Comparison of ENCODE assay signal across 8 cellular contexts in the genomic region with DNA sequence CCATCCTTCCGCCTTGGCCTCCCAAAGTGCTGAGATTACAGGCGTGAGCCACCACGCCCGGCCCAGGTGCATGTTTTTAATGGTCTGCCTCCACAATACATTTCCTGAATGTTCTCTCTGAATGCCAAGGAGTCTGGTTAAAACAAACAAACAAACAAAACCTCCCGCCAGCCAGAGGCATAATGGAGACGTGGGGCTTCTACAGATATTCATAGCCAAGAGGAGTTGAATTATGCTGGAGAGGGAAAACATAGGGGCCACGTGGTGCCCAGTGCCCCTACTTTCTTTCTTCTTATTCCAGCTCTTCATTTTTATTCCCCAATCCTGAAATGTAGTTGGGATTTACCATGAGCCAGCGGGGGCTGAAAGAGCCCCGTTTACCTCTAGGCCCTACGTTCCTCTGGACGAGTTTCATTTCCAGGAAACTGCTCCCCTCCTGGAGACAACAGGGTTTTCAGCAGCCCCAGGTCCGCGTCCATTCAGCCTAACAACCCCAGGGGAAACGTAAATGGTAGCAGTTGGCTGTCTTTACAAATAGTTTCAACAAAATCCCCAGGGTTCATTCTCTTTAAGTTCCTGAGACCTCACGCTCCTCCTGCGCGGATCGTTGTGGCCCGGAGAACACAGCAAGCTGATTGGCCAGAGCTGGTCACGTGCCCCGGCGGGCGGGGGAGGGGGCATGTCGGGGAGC.
DNase-seq lines count a peak whose midpoint lies in the region; ATAC-seq and TF ChIP-seq lines count a peak whose summit lies in the region.

No MANE protein-coding gene starts in this region.

- H3K36me3 ChIP-seq in osteoblast (ENCODE audit: insufficient read depth, low read length) = no peaks in the 10 kb centered on the region

- peak overlapping the region; percentile 48 for H3K27ac ChIP-seq in osteoblast (ENCODE audit: low read depth, low read length)

- no peaks in the 10 kb centered on the region for H3K9me3 ChIP-seq in osteoblast (ENCODE audit: low read depth, low read length)

- TF ChIP-seq CTCF in glutamatergic neuron (IDR thresholded peaks at IDR 0.05; ENCODE audit: partially characterized antibody, unreplicated experiment) (no peak), osteoblast (IDR thresholded peaks at IDR 0.05; ENCODE audit: extremely low read depth, low read depth, low read length) (peak; percentile 27)

- H4K20me1 ChIP-seq in osteoblast (ENCODE audit: insufficient read depth, low read length) = no peaks in the 10 kb centered on the region

- no peaks in the 10 kb centered on the region for H3K79me2 ChIP-seq in osteoblast (ENCODE audit: insufficient read depth, low read length)

- peak overlapping the region; percentile 89 for H3K4me2 ChIP-seq in osteoblast (ENCODE audit: insufficient read depth, low read length)

- H3K27ac Mint-ChIP-seq in activated CD4-positive, alpha-beta T cell treated with anti-CD3 and anti-CD28 coated beads, Interleukin-2, amount 10 ng/mL, durations not matched to agents 24 days and 14 days = no peak overlapping the region
- no peak overlapping the region for H3K27ac Mint-ChIP-seq in glutamatergic neuron (ENCODE audit: unreplicated experiment)
- H3K27ac Mint-ChIP-seq in activated T-helper 2 cell treated with anti-CD3 and anti-CD28 coated beads, Interferon-gamma antibody, Interleukin-2, Interleukin-4, amounts not matched to agents 10 μg/mL and 5 μg/mL and 100 μg/mL, durations not matched to agents 14 hours and 24 hours and 36 hours = no peak overlapping the region

- peaks cover 2% of the 10 kb centered on the region for H3K4me1 ChIP-seq in osteoblast (ENCODE audit: insufficient read depth, low read length)

- DNase-seq in activated CD4-positive, alpha-beta T cell treated with anti-CD3 and anti-CD28 coated beads for 48 hours = peak; percentile 21
- no peak for DNase-seq in activated CD4-positive, alpha-beta T cell treated with anti-CD3 and anti-CD28 coated beads, Interleukin-2, amount 50 U/mL, for 1 hour
- DNase-seq in activated CD4-positive, alpha-beta T cell treated with anti-CD3 and anti-CD28 coated beads, Interleukin-2, amount 10 ng/mL, durations not matched to agents 24 days and 14 days = peak; percentile 62
- DNase-seq in glutamatergic neuron = peak; percentile 47
- DNase-seq in osteoblast (ENCODE audit: insufficient read length, low spot score, missing footprints) = peak; percentile 90
- no peak for DNase-seq in activated T-helper 2 cell treated with anti-CD3 and anti-CD28 coated beads, Interferon-gamma antibody, Interleukin-2, Interleukin-4, amounts not matched to agents 10 μg/mL and 5 μg/mL and 100 μg/mL, durations not matched to agents 14 hours and 24 hours and 36 hours (ENCODE audit: low spot score)
- DNase-seq in NCI-H774 (lab: John Stamatoyannopoulos, UW) = no peak

- H3K9me3 Mint-ChIP-seq in activated CD4-positive, alpha-beta T cell treated with anti-CD3 and anti-CD28 coated beads, Interleukin-2, amount 10 ng/mL, durations not matched to agents 24 days and 14 days = peaks cover 4% of the 10 kb centered on the region
- peaks cover 8% of the 10 kb centered on the region for H3K9me3 Mint-ChIP-seq in glutamatergic neuron (ENCODE audit: unreplicated experiment)
- H3K9me3 Mint-ChIP-seq in activated T-helper 2 cell treated with anti-CD3 and anti-CD28 coated beads, Interferon-gamma antibody, Interleukin-2, Interleukin-4, amounts not matched to agents 10 μg/mL and 5 μg/mL and 100 μg/mL, durations not matched to agents 14 hours and 24 hours and 36 hours = no peaks in the 10 kb centered on the region

- ATAC-seq in HG02885 (IDR thresholded peaks at IDR 0.05; ENCODE audit: poor library complexity, unreplicated experiment) = no peak

- peak overlapping the region; percentile 76 for H3K4me3 ChIP-seq in osteoblast (ENCODE audit: insufficient read depth, low read length)

- peak overlapping the region; percentile 26 for H3K4me3 Mint-ChIP-seq in activated CD4-positive, alpha-beta T cell treated with anti-CD3 and anti-CD28 coated beads, Interleukin-2, amount 10 ng/mL, durations not matched to agents 24 days and 14 days
- peak overlapping the region; percentile 14 for H3K4me3 Mint-ChIP-seq in glutamatergic neuron (ENCODE audit: unreplicated experiment)
- no peak overlapping the region for H3K4me3 Mint-ChIP-seq in activated T-helper 2 cell treated with anti-CD3 and anti-CD28 coated beads, Interferon-gamma antibody, Interleukin-2, Interleukin-4, amounts not matched to agents 10 μg/mL and 5 μg/mL and 100 μg/mL, durations not matched to agents 14 hours and 24 hours and 36 hours (ENCODE audit: low read depth)

- H3K4me1 Mint-ChIP-seq in activated CD4-positive, alpha-beta T cell treated with anti-CD3 and anti-CD28 coated beads, Interleukin-2, amount 10 ng/mL, durations not matched to agents 24 days and 14 days = no peaks in the 10 kb centered on the region
- no peaks in the 10 kb centered on the region for H3K4me1 Mint-ChIP-seq in glutamatergic neuron (ENCODE audit: low read depth, unreplicated experiment)
- no peaks in the 10 kb centered on the region for H3K4me1 Mint-ChIP-seq in activated T-helper 2 cell treated with anti-CD3 and anti-CD28 coated beads, Interferon-gamma antibody, Interleukin-2, Interleukin-4, amounts not matched to agents 10 μg/mL and 5 μg/mL and 100 μg/mL, durations not matched to agents 14 hours and 24 hours and 36 hours (ENCODE audit: low read depth)

- H3K27me3 ChIP-seq in osteoblast (ENCODE audit: insufficient read depth, low read length) = peaks cover 11% of the 10 kb centered on the region

- peaks cover 7% of the 10 kb centered on the region for H3K27me3 Mint-ChIP-seq in activated CD4-positive, alpha-beta T cell treated with anti-CD3 and anti-CD28 coated beads, Interleukin-2, amount 10 ng/mL, durations not matched to agents 24 days and 14 days
- peaks cover 5% of the 10 kb centered on the region for H3K27me3 Mint-ChIP-seq in glutamatergic neuron (ENCODE audit: unreplicated experiment)
- H3K27me3 Mint-ChIP-seq in activated T-helper 2 cell treated with anti-CD3 and anti-CD28 coated beads, Interferon-gamma antibody, Interleukin-2, Interleukin-4, amounts not matched to agents 10 μg/mL and 5 μg/mL and 100 μg/mL, durations not matched to agents 14 hours and 24 hours and 36 hours (ENCODE audit: low read depth) = no peaks in the 10 kb centered on the region

- H2AFZ ChIP-seq in osteoblast (ENCODE audit: low read length) = peak overlapping the region; percentile 86

- intact Hi-C loops in activated CD4-positive, alpha-beta T cell treated with anti-CD3 and anti-CD28 coated beads, Interleukin-2, amount 10 ng/mL, durations not matched to agents 24 days and 14 days (cut with micrococcal nuclease) = no loop called here
- intact Hi-C loops in activated T-helper 2 cell treated with anti-CD3 and anti-CD28 coated beads, Interferon-gamma antibody, Interleukin-2, Interleukin-4, amounts not matched to agents 10 μg/mL and 5 μg/mL and 100 μg/mL, durations not matched to agents 14 hours and 24 hours and 36 hours (cut with micrococcal nuclease) = no loop called here

- H3K36me3 Mint-ChIP-seq in activated CD4-positive, alpha-beta T cell treated with anti-CD3 and anti-CD28 coated beads, Interleukin-2, amount 10 ng/mL, durations not matched to agents 24 days and 14 days (ENCODE audit: low read depth) = no peaks in the 10 kb centered on the region
- peaks cover 5% of the 10 kb centered on the region for H3K36me3 Mint-ChIP-seq in glutamatergic neuron (ENCODE audit: unreplicated experiment)
- no peaks in the 10 kb centered on the region for H3K36me3 Mint-ChIP-seq in activated T-helper 2 cell treated with anti-CD3 and anti-CD28 coated beads, Interferon-gamma antibody, Interleukin-2, Interleukin-4, amounts not matched to agents 10 μg/mL and 5 μg/mL and 100 μg/mL, durations not matched to agents 14 hours and 24 hours and 36 hours (ENCODE audit: low read depth)

Comparison
In these comparisons a context has a peak if more than half of its experiments do, and no peak if none do; other contexts are left out.
1. DNase-seq: peak in activated CD4-positive, alpha-beta T cell treated with anti-CD3 and anti-CD28 coated beads for 48 hours (single experiment), activated CD4-positive, alpha-beta T cell treated with anti-CD3 and anti-CD28 coated beads, Interleukin-2, amount 10 ng/mL, durations not matched to agents 24 days and 14 days (single experiment), glutamatergic neuron (single experiment) and osteoblast (single experiment); none in activated CD4-positive, alpha-beta T cell treated with anti-CD3 and anti-CD28 coated beads, Interleukin-2, amount 50 U/mL, for 1 hour (single experiment), activated T-helper 2 cell treated with anti-CD3 and anti-CD28 coated beads, Interferon-gamma antibody, Interleukin-2, Interleukin-4, amounts not matched to agents 10 μg/mL and 5 μg/mL and 100 μg/mL, durations not matched to agents 14 hours and 24 hours and 36 hours (single experiment) and NCI-H774 (single experiment).